Comparison of ENCODE assay signal across 19 cellular contexts in genomic region chr12:75345531-75345930, GRCh38. TPM values are rescaled to one million over a fixed set of nuclear protein-coding genes. Genes with fewer than 3 reads are reported as not detected.
"Had no signal": no experiment of that assay in that cellular context is flagged by ENCODE, and none has a peak within 500 bp of the region (broad histone marks: within the 10 kb centered on the region; RNA-seq: fewer than 3 reads in every experiment).

No MANE protein-coding gene starts in this region.

- H3K27ac Mint-ChIP-seq: activated CD4-positive, alpha-beta memory T cell treated with anti-CD3 and anti-CD28 coated beads, Interleukin-2, amount 10 ng/mL, durations not matched to agents 7 days and 5 days; activated naive CD4-positive, alpha-beta T cell treated with anti-CD3 and anti-CD28 coated beads, Interleukin-2, amount 50 U/mL, for 24 hours; natural killer cell; stimulated activated memory B cell treated with anti-CD40 and anti-IgM and Interleukin-4, amounts not matched to agents 10 μg/mL and 1 μg/mL and 100 μg/mL, for 72 hours; WTC11 had no signal

- H3K36me3 ChIP-seq: adrenal gland, esophagus muscularis mucosa, thyroid gland had no signal

- H3K9me3 ChIP-seq: adrenal gland, esophagus muscularis mucosa, thyroid gland had no signal

- H3K4me1 ChIP-seq: adrenal gland, esophagus muscularis mucosa, thyroid gland had no signal

- H3K4me1 Mint-ChIP-seq: stimulated activated memory B cell treated with anti-CD40 and anti-IgM and Interleukin-4, amounts not matched to agents 10 μg/mL and 1 μg/mL and 100 μg/mL, for 72 hours had no signal

- H3K27ac ChIP-seq: adrenal gland, esophagus muscularis mucosa, thyroid gland had no signal

- DNase-seq: activated CD4-positive, alpha-beta T cell treated with anti-CD3 and anti-CD28 coated beads for 4 hours; adrenal gland; caudate nucleus; glutamatergic neuron; hypothalamus; kidney glomerular epithelial cell; left ventricle myocardium superior; mesenchymal stem cell; natural killer cell; posterior cingulate gyrus; retina; thyroid gland had no signal

- H3K4me3 ChIP-seq: adrenal gland, esophagus muscularis mucosa, thyroid gland had no signal

- H3K27me3 ChIP-seq: adrenal gland, esophagus muscularis mucosa, thyroid gland had no signal

- H3K36me3 Mint-ChIP-seq: activated naive CD4-positive, alpha-beta T cell treated with anti-CD3 and anti-CD28 coated beads, Interleukin-2, amount 50 U/mL, for 24 hours; natural killer cell; stimulated activated memory B cell treated with anti-CD40 and anti-IgM and Interleukin-4, amounts not matched to agents 10 μg/mL and 1 μg/mL and 100 μg/mL, for 72 hours; WTC11 had no signal

- ATAC-seq: left ventricle myocardium superior; stimulated activated memory B cell treated with anti-CD40 and anti-IgM and Interleukin-4, amounts not matched to agents 10 μg/mL and 1 μg/mL and 100 μg/mL, for 72 hours; WTC11 had no signal

- H3K4me3 Mint-ChIP-seq: activated CD4-positive, alpha-beta memory T cell treated with anti-CD3 and anti-CD28 coated beads, Interleukin-2, amount 10 ng/mL, durations not matched to agents 7 days and 5 days; activated naive CD4-positive, alpha-beta T cell treated with anti-CD3 and anti-CD28 coated beads, Interleukin-2, amount 50 U/mL, for 24 hours; natural killer cell; stimulated activated memory B cell treated with anti-CD40 and anti-IgM and Interleukin-4, amounts not matched to agents 10 μg/mL and 1 μg/mL and 100 μg/mL, for 72 hours; WTC11 had no signal

RNA-seq across cellular contexts. Expression of gene GLIPR1L1, which starts 11.1 kb away (rescaled TPM):
- total RNA-seq: activated CD4-positive, alpha-beta memory T cell treated with anti-CD3 and anti-CD28 coated beads, Interleukin-2, amount 10 ng/mL, durations not matched to agents 7 days and 5 days; adrenal gland; esophagus muscularis mucosa; fibroblast of villous mesenchyme; left ventricle myocardium superior; natural killer cell; thyroid gland; urinary bladder; WTC11 had no signal
- polyA plus RNA-seq: adrenal gland, urinary bladder had no signal

RNA-seq across cellular contexts. Expression of gene GLIPR1L2, which starts 45.4 kb away (rescaled TPM):
- total RNA-seq: WTC11 had no signal
